In the genomic region with DNA sequence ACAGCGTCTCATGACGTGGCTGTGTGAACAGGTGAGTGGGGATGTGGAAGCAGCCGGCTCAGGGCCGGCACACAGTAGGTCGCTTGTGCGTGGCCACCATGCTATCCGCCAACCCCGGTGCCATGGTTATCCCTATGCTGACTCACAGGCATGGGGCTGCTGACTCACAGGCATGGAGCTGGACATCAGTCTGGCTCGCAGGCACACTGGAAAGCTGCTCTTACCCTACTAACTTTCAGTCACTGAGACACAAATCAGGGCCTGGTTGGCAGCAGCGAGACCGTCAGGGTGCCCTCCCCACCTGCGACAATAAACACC, we compare ENCODE assay signal across 27 cellular contexts.
DNase-seq lines count a peak whose midpoint lies in the region; ATAC-seq and TF ChIP-seq lines count a peak whose summit lies in the region.
"Had no signal": no experiment of that assay in that cellular context is flagged by ENCODE, and none has a peak within 500 bp of the region (broad histone marks: within the 10 kb centered on the region; RNA-seq: fewer than 3 reads in every experiment).

No MANE protein-coding gene starts in this region.

- H3K4me2 ChIP-seq in mammary epithelial cell (ENCODE audit: insufficient read depth, low read depth, low read length) = no peak overlapping the region
- H3K4me2 ChIP-seq: SK-N-SH had no signal

- CTCF ChIA-PET in mammary epithelial cell (lab: Charles Lee; ENCODE audit: low non-redundant PET) = no interaction called here

- intact Hi-C loops in spleen (cut with DNase I; ENCODE audit: low total_unique reads) (no loop called here), mammary epithelial cell (cut with micrococcal nuclease) (no loop called here), mucosa of descending colon (cut with DNase I, micrococcal nuclease) (no loop called here)

- no peak overlapping the region for H2AFZ ChIP-seq in mammary epithelial cell (ENCODE audit: low read depth, low read length)

- WGBS in spleen, 5 donors = 90 to 96% (median 93%) methylated on average over 10 to 12 of the region's 12 CpGs
- WGBS in mammary epithelial cell (ENCODE audit: low coverage, missing lambda C conversion rate) = 93% methylated on average over 3 of the region's 12 CpGs

- peak; percentile 50 for DNase-seq in activated effector memory CD4-positive, alpha-beta T cell treated with anti-CD3 and anti-CD28 coated beads, Interleukin-2, amount 50 U/mL, for 16 hours
- DNase-seq in activated effector memory CD4-positive, alpha-beta T cell treated with Interleukin-2 at 50 U/mL for 16 hours = no peak
- DNase-seq in HuH-7 (ENCODE audit: low spot score) = peak; percentile 4
- peak; percentile 55 for DNase-seq in spleen
- DNase-seq in mammary epithelial cell = no peak
- no peak for DNase-seq in mucosa of descending colon
- DNase-seq: ACHN; BE2C; CD8-positive, alpha-beta memory T cell; DMS 273 treated with DMSO at 0.1 percent for 48 hours; DMS79; EL; GDM1; GOT3; KBM-7; NCI-H1105 treated with DMSO at 0.1 percent for 48 hours; NCI-H146; NCI-H1930; NCI-H446; NCI-H524 treated with DMSO at 0.1 percent for 48 hours; NCI-H774; SK-N-SH had no signal

- no peaks in the 10 kb centered on the region for H3K79me2 ChIP-seq in mammary epithelial cell (ENCODE audit: insufficient read depth, low read length)

- TF ChIP-seq CTCF in spleen (IDR thresholded peaks at IDR 0.05 in 8 of 11, conservative IDR thresholded peaks at IDR 0.05 in 3 of 11) (no peak), mammary epithelial cell (conservative IDR thresholded peaks at IDR 0.05 in 1 of 2, IDR thresholded peaks at IDR 0.05 in 1 of 2; ENCODE audit: extremely low read depth in 1 of 2, insufficient read depth in 1 of 2, low read depth in 1 of 2, low read length in 2 of 2) (no peak), mucosa of descending colon (IDR thresholded peaks at IDR 0.05) (no peak)

- H3K27me3 ChIP-seq in spleen (replicated peaks in 1 of 7) (no peaks in the 10 kb centered on the region), mammary epithelial cell (ENCODE audit: insufficient read depth, low read length) (no peaks in the 10 kb centered on the region)
- H3K27me3 ChIP-seq: BE2C had no signal

- in situ Hi-C loops in mammary epithelial cell (cut with MboI; ENCODE audit: low sequenced_read_pairs in 2 of 2) = no loop called here

- H3K4me3 ChIP-seq in iPS-18c (ENCODE audit: insufficient read depth, low read depth, low read length) (peak overlapping the region; percentile 24; the same call in 1 of the 2 replicates), spleen (no peak overlapping the region), mammary epithelial cell (replicated peaks in 1 of 3; ENCODE audit: insufficient read depth in 1 of 3, low read depth in 2 of 3, low read length in 3 of 3) (no peak overlapping the region), mucosa of descending colon (no peak overlapping the region)

- H3K36me3 ChIP-seq in spleen = no peaks in the 10 kb centered on the region
- no peaks in the 10 kb centered on the region for H3K36me3 ChIP-seq in mammary epithelial cell (ENCODE audit: insufficient read depth, low read length)
- H3K36me3 ChIP-seq in mucosa of descending colon (ENCODE audit: low read depth) = no peaks in the 10 kb centered on the region
- H3K36me3 ChIP-seq: BE2C had no signal

- H3K9me3 ChIP-seq in iPS-18c (ENCODE audit: control insufficient read depth, insufficient read depth, low read length) = peaks cover 52% of the 10 kb centered on the region
- H3K9me3 ChIP-seq in spleen = peaks cover 0 to 40% (median 6%) of the 10 kb centered on the region in 8 donors
- H3K9me3 ChIP-seq in mammary epithelial cell (replicated peaks; ENCODE audit: insufficient read depth, low read length) = peaks cover 49% of the 10 kb centered on the region
- H3K9me3 ChIP-seq in mucosa of descending colon = no peaks in the 10 kb centered on the region

- no peak overlapping the region for H3K27ac ChIP-seq in spleen
- no peak overlapping the region for H3K27ac ChIP-seq in mammary epithelial cell (ENCODE audit: insufficient read depth, low read depth, low read length)
- H3K27ac ChIP-seq: 22Rv1 had no signal

- ATAC-seq in mucosa of descending colon (no peak), HG02852 (IDR thresholded peaks at IDR 0.05; ENCODE audit: unreplicated experiment) (no peak)
- ATAC-seq: HCT116, HepG2 had no signal

- no TSS peak for BruUV-seq in mammary epithelial cell (replicated peaks; lab: Mats Ljungman, UMichigan)

- no peaks in the 10 kb centered on the region for H4K20me1 ChIP-seq in mammary epithelial cell (ENCODE audit: insufficient read depth, low read length)

- H3K4me1 ChIP-seq in spleen = no peaks in the 10 kb centered on the region
- H3K4me1 ChIP-seq in mammary epithelial cell (ENCODE audit: insufficient read depth, low read length) = no peaks in the 10 kb centered on the region
- H3K4me1 ChIP-seq in mucosa of descending colon (ENCODE audit: low read depth) = no peaks in the 10 kb centered on the region
- H3K4me1 ChIP-seq: BE2C had no signal

- dilution Hi-C loops in mammary epithelial cell (cut with HindIII; ENCODE audit: low sequenced_read_pairs) = no loop called here

- no peak overlapping the region for H3K9ac ChIP-seq in mammary epithelial cell (ENCODE audit: insufficient read depth, low read length)
- H3K9ac ChIP-seq: SK-N-SH had no signal

- TF ChIP-seq POLR2A in spleen (IDR thresholded peaks at IDR 0.05) = no peak

Comparison
In these comparisons a context has a peak if more than half of its experiments do, and no peak if none do; other contexts are left out.
1. DNase-seq: peak in activated effector memory CD4-positive, alpha-beta T cell treated with anti-CD3 and anti-CD28 coated beads, Interleukin-2, amount 50 U/mL, for 16 hours (single experiment), HuH-7 (single experiment) and spleen (single experiment); none in activated effector memory CD4-positive, alpha-beta T cell treated with Interleukin-2 at 50 U/mL for 16 hours (single experiment), mammary epithelial cell (single experiment) and mucosa of descending colon (0 of 3).